Comparison of ENCODE assay signal across 14 cellular contexts in genomic region chr5:133114166-133114932, GRCh38.
"Had no signal": no experiment of that assay in that cellular context is flagged by ENCODE, and none has a peak within 500 bp of the region (broad histone marks: within the 10 kb centered on the region; RNA-seq: fewer than 3 reads in every experiment).

No MANE protein-coding gene starts in this region.

- H3K27me3 Mint-ChIP-seq: activated CD4-positive, alpha-beta T cell treated with anti-CD3 and anti-CD28 coated beads for 36 hours had no signal

- DNase-seq: activated CD4-positive, alpha-beta T cell treated with anti-CD3 and anti-CD28 coated beads for 36 hours; activated gamma-delta T cell treated with Interleukin-2 at 50 U/mL for 16 hours; central memory CD4-positive, alpha-beta T cell; cortex of kidney; effector memory CD4-positive, alpha-beta T cell; kidney; mesendoderm; ovary; retina; tibial artery had no signal

- H3K27ac Mint-ChIP-seq: activated CD4-positive, alpha-beta T cell treated with anti-CD3 and anti-CD28 coated beads for 36 hours; activated CD8-positive, alpha-beta T cell treated with anti-CD3 and anti-CD28 coated beads, Interleukin-2, amount 10 ng/mL, durations not matched to agents 7 days and 5 days had no signal

- H3K9me3 ChIP-seq: gastrocnemius medialis, ovary, tibial artery had no signal

- H3K36me3 ChIP-seq: gastrocnemius medialis, ovary, tibial artery had no signal

- H3K4me3 ChIP-seq: gastrocnemius medialis, ovary, skin epidermis, tibial artery had no signal

- H3K27me3 ChIP-seq: gastrocnemius medialis, ovary, tibial artery had no signal

- H3K27ac ChIP-seq: ovary, tibial artery, VCaP had no signal

- H3K4me3 Mint-ChIP-seq: activated CD4-positive, alpha-beta T cell treated with anti-CD3 and anti-CD28 coated beads for 36 hours; activated CD8-positive, alpha-beta T cell treated with anti-CD3 and anti-CD28 coated beads, Interleukin-2, amount 10 ng/mL, durations not matched to agents 7 days and 5 days had no signal

- ATAC-seq: activated CD8-positive, alpha-beta T cell treated with anti-CD3 and anti-CD28 coated beads, Interleukin-2, amount 10 ng/mL, durations not matched to agents 7 days and 5 days had no signal
